ENCODE assay signal across 10 cellular contexts in the genomic region with DNA sequence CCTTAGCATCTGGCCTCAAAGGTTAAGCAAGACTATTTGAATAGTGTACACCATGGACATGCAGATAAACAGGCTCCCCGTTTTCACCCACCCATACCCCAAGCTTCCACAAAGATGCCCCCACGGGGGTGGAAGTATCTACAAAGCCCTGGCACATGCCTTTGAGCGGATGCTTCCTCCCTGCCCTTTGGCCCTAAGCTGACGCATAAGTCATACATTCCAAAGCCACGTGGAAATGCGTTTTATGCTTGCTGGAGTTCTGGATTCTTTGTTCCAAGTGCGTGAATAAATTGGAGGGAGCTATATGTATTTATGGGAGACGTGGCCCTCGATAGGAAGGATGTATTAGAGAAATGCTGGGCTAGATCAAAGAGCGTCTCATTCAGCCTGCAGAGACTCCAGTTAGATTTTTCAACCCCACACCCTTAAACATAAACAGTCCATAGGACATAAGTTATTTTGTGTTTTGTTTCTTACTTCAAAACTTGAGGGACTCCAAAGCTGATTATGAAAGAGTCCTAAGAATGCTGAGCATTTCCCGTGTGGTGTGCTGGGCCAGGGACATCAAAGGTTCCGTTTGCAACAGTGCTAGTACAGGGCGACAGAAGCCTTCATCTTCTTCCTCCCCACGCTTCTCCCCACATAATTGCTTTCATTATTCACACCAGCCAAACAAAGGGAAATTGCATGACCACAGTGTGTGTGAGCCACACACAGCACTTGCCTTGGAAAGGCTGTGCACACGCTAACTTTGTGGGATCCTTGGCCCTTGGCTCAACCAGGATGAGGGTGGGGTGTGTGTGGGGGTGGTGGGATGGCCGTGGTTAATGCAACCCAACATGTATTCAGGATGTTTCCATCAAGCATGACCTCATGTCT.
DNase-seq lines count a peak whose midpoint lies in the region; ATAC-seq lines count a peak whose summit lies in the region.
"Had no signal": no experiment of that assay in that cellular context is flagged by ENCODE, and none has a peak within 500 bp of the region (broad histone marks: within the 10 kb centered on the region; RNA-seq: fewer than 3 reads in every experiment).

No MANE protein-coding gene starts in this region.

- ATAC-seq in natural killer cell treated with Interleukin-12 subunit alpha and Interleukin-12 subunit beta and Interleukin-15 and Interleukin-18, amount 100 ng/mL, for 72 hours: peak; percentile 78 to 82
- ATAC-seq: Panc1 had no signal

- peak overlapping the region; percentile 17 to 82 for H3K27ac Mint-ChIP-seq in natural killer cell treated with Interleukin-12 subunit alpha and Interleukin-12 subunit beta and Interleukin-15 and Interleukin-18, amount 100 ng/mL, for 72 hours

- peak overlapping the region; percentile 63 for H3K4me3 Mint-ChIP-seq in natural killer cell treated with Interleukin-12 subunit alpha and Interleukin-12 subunit beta and Interleukin-15 and Interleukin-18, amount 100 ng/mL, for 72 hours

- peaks cover 21 to 41% of the 10 kb centered on the region in 2 donors for H3K4me1 Mint-ChIP-seq in natural killer cell treated with Interleukin-12 subunit alpha and Interleukin-12 subunit beta and Interleukin-15 and Interleukin-18, amount 100 ng/mL, for 72 hours (ENCODE audit: low read depth in 2 of 2)

- H3K36me3 Mint-ChIP-seq in natural killer cell treated with Interleukin-12 subunit alpha and Interleukin-12 subunit beta and Interleukin-15 and Interleukin-18, amount 100 ng/mL, for 72 hours: no peaks in the 10 kb centered on the region

- H3K27me3 Mint-ChIP-seq in natural killer cell treated with Interleukin-12 subunit alpha and Interleukin-12 subunit beta and Interleukin-15 and Interleukin-18, amount 100 ng/mL, for 72 hours: no peaks in the 10 kb centered on the region

- DNase-seq in CD1c-positive myeloid dendritic cell (ENCODE audit: extremely low spot score) (peak; percentile 80), NCI-H226 (peak; percentile 70), dedifferentiated amniotic fluid mesenchymal stem cell (ENCODE audit: extremely low spot score) (peak; percentile 60), Ammon's horn (ENCODE audit: low spot score) (no peak), NCI-H146 treated with DMSO at 0.1 percent for 48 hours (lab: John Stamatoyannopoulos, UW; ENCODE audit: unreplicated experiment) (no peak), SHP77 treated with DMSO at 0.1 percent for 48 hours (lab: John Stamatoyannopoulos, UW) (no peak), DMS 273 (lab: John Stamatoyannopoulos, UW; ENCODE audit: unreplicated experiment) (no peak)
- DNase-seq in natural killer cell treated with Interleukin-12 subunit alpha and Interleukin-12 subunit beta and Interleukin-15 and Interleukin-18, amount 100 ng/mL, for 72 hours (ENCODE audit: low spot score): no peak
- DNase-seq: erythroblast had no signal

- no peaks in the 10 kb centered on the region for H3K9me3 Mint-ChIP-seq in natural killer cell treated with Interleukin-12 subunit alpha and Interleukin-12 subunit beta and Interleukin-15 and Interleukin-18, amount 100 ng/mL, for 72 hours

Comparison
In these comparisons a context has a peak if more than half of its experiments do, and no peak if none do; other contexts are left out.
1. DNase-seq: peak in CD1c-positive myeloid dendritic cell (single experiment), NCI-H226 (single experiment) and dedifferentiated amniotic fluid mesenchymal stem cell (single experiment); none in natural killer cell treated with Interleukin-12 subunit alpha and Interleukin-12 subunit beta and Interleukin-15 and Interleukin-18, amount 100 ng/mL, for 72 hours (single experiment), Ammon's horn (single experiment), NCI-H146 treated with DMSO at 0.1 percent for 48 hours (single experiment), SHP77 treated with DMSO at 0.1 percent for 48 hours (single experiment) and DMS 273 (single experiment).